Comparison of ENCODE assay signal across 18 cellular contexts in genomic region chr10:67772151-67772550, GRCh38.
"Had no signal": no experiment of that assay in that cellular context is flagged by ENCODE, and none has a peak within 500 bp of the region (broad histone marks: within the 10 kb centered on the region; RNA-seq: fewer than 3 reads in every experiment).

No MANE protein-coding gene starts in this region.

- H3K27ac Mint-ChIP-seq: activated naive CD8-positive, alpha-beta T cell; brain; type B pancreatic cell had no signal

- DNase-seq: activated CD4-positive, alpha-beta T cell treated with anti-CD3 and anti-CD28 coated beads, Interleukin-2, amount 50 U/mL, for 4 hours; activated effector memory CD4-positive, alpha-beta T cell treated with anti-CD3 and anti-CD28 coated beads, Interleukin-2, amount 50 U/mL, for 16 hours; activated T-cell treated with anti-CD3 and anti-CD28 coated beads, Interleukin-2, amount 50 U/mL, for 4 hours; effector memory CD4-positive, alpha-beta T cell; foreskin keratinocyte; glutamatergic neuron; immature natural killer cell; mesendoderm; nucleus accumbens; posterior cingulate gyrus; retina; stimulated activated CD4-positive, alpha-beta T cell treated with anti-CD3 and anti-CD28 coated beads, Interleukin-2, amount 100 ng/mL, for 48 hours; stimulated activated naive CD4-positive, alpha-beta T cell; SW 1271 had no signal

- H3K27me3 Mint-ChIP-seq: activated naive CD8-positive, alpha-beta T cell; type B pancreatic cell had no signal

- H3K4me1 Mint-ChIP-seq: brain, immature natural killer cell had no signal

- H3K4me3 Mint-ChIP-seq: activated naive CD8-positive, alpha-beta T cell; activated T-cell treated with anti-CD3 and anti-CD28 coated beads, Interleukin-2, amount 50 U/mL, for 4 hours; brain; immature natural killer cell; natural killer cell treated with Interleukin-12 subunit alpha and Interleukin-12 subunit beta and Interleukin-15 and Interleukin-18, amount 100 ng/mL, for 72 hours; type B pancreatic cell had no signal

- H3K9me3 Mint-ChIP-seq: activated T-cell treated with anti-CD3 and anti-CD28 coated beads, Interleukin-2, amount 50 U/mL, for 4 hours; brain; immature natural killer cell; natural killer cell treated with Interleukin-12 subunit alpha and Interleukin-12 subunit beta and Interleukin-15 and Interleukin-18, amount 100 ng/mL, for 72 hours; type B pancreatic cell had no signal

- H3K4me1 ChIP-seq: foreskin keratinocyte had no signal

- H3K27ac ChIP-seq: foreskin keratinocyte had no signal

- H3K36me3 Mint-ChIP-seq: activated naive CD8-positive, alpha-beta T cell; brain; immature natural killer cell; natural killer cell treated with Interleukin-12 subunit alpha and Interleukin-12 subunit beta and Interleukin-15 and Interleukin-18, amount 100 ng/mL, for 72 hours; type B pancreatic cell had no signal
